Comparison of ENCODE assay signal across 14 cellular contexts in genomic region chr5:171709930-171710329, GRCh38.
DNase-seq lines count a peak whose midpoint lies in the region; ATAC-seq and TF ChIP-seq lines count a peak whose summit lies in the region.
"Had no signal": no experiment of that assay in that cellular context is flagged by ENCODE, and none has a peak within 500 bp of the region (broad histone marks: within the 10 kb centered on the region; RNA-seq: fewer than 3 reads in every experiment).

No MANE protein-coding gene starts in this region.

- no peak overlapping the region for H3K27ac ChIP-seq in BLaER1 treated with 17β-estradiol and CSF1 and Interleukin-3, amounts not matched to agents 10 nM and 100 nM
- H3K27ac ChIP-seq in heart right ventricle = peak overlapping the region; percentile 37 to 88 (median 72)

- peaks cover 21% of the 10 kb centered on the region for H3K4me1 Mint-ChIP-seq in nephron progenitor cell

- intact Hi-C loops in heart right ventricle (cut with DNase I) = no loop called here

- H3K4me1 ChIP-seq in BLaER1 treated with 17β-estradiol and CSF1 and Interleukin-3, amounts not matched to agents 10 nM and 100 nM = peaks cover 0 to 33% (median 19%) of the 10 kb centered on the region in 10 experiments; a peak in 12 of 20 replicates
- H3K4me1 ChIP-seq in heart right ventricle = peaks cover 0 to 17% (median 4%) of the 10 kb centered on the region in 9 donors

- H3K9ac ChIP-seq in BLaER1 treated with 17β-estradiol and CSF1 and Interleukin-3, amounts not matched to agents 10 nM and 100 nM = no peak overlapping the region

- peak overlapping the region in 7 of 11 experiments; percentile 21 to 67 (median 41); a peak in 10 of 22 replicates for H3K4me2 ChIP-seq in BLaER1 treated with 17β-estradiol and CSF1 and Interleukin-3, amounts not matched to agents 10 nM and 100 nM

- H3K4me3 ChIP-seq in BLaER1 treated with 17β-estradiol and CSF1 and Interleukin-3, amounts not matched to agents 10 nM and 100 nM = no peak overlapping the region
- H3K4me3 ChIP-seq in choroid plexus epithelial cell (ENCODE audit: low read depth, low read length) = no peak overlapping the region
- no peak overlapping the region for H3K4me3 ChIP-seq in heart right ventricle

- peak overlapping the region; percentile 55 for H3K27ac Mint-ChIP-seq in nephron progenitor cell

- TF ChIP-seq CTCF in choroid plexus epithelial cell (conservative IDR thresholded peaks at IDR 0.05; ENCODE audit: low read depth, low read length) = no peak
- TF ChIP-seq CTCF in heart right ventricle (IDR thresholded peaks at IDR 0.05) = no peak
- no peak for TF ChIP-seq CTCF in nephron progenitor cell (IDR thresholded peaks at IDR 0.05)

- WGBS in heart right ventricle, 2 donors = 44 to 55% methylated on average over 5 of the region's 5 CpGs

- no peaks in the 10 kb centered on the region for H3K9me3 Mint-ChIP-seq in nephron progenitor cell

- H3K36me3 ChIP-seq in BLaER1 treated with 17β-estradiol and CSF1 and Interleukin-3, amounts not matched to agents 10 nM and 100 nM = no peaks in the 10 kb centered on the region
- no peaks in the 10 kb centered on the region for H3K36me3 ChIP-seq in heart right ventricle

- no peak overlapping the region for H3K4me3 Mint-ChIP-seq in nephron progenitor cell

- H3K9me3 ChIP-seq in BLaER1 treated with 17β-estradiol and CSF1 and Interleukin-3, amounts not matched to agents 10 nM and 100 nM (replicated peaks in 1 of 11) = peaks cover 0 to 18% (median 6%) of the 10 kb centered on the region in 11 experiments; a peak in 8 of 22 replicates
- peaks cover 0 to 7% (median 0%) of the 10 kb centered on the region in 11 donors for H3K9me3 ChIP-seq in heart right ventricle

- DNase-seq in choroid plexus epithelial cell (ENCODE audit: low read depth) (peak; percentile 56), heart right ventricle (peak; percentile 36 to 67), nephron progenitor cell (no peak), GM19238 (ENCODE audit: insufficient read length, low spot score) (no peak), nucleus accumbens (lab: John Stamatoyannopoulos, UW) (no peak)
- no peak for DNase-seq in activated effector memory CD4-positive, alpha-beta T cell treated with Interleukin-2 at 50 U/mL for 16 hours
- DNase-seq: 8988T, C1 segment of cervical spinal cord, HCEC 1CT, NCI-H1436 treated with DMSO at 0.1 percent for 48 hours, NCI-H2107, NCI-H82 had no signal

- ATAC-seq in heart right ventricle = peak; percentile 81 to 98 (median 96)
- ATAC-seq in GM21723 (IDR thresholded peaks at IDR 0.05; ENCODE audit: unreplicated experiment) = no peak

- no peaks in the 10 kb centered on the region for H3K27me3 ChIP-seq in BLaER1 treated with 17β-estradiol and CSF1 and Interleukin-3, amounts not matched to agents 10 nM and 100 nM
- no peaks in the 10 kb centered on the region for H3K27me3 ChIP-seq in heart right ventricle

- H4K20me1 ChIP-seq in BLaER1 treated with 17β-estradiol and CSF1 and Interleukin-3, amounts not matched to agents 10 nM and 100 nM = no peaks in the 10 kb centered on the region

- no peaks in the 10 kb centered on the region for H3K36me3 Mint-ChIP-seq in nephron progenitor cell (ENCODE audit: low read depth)

- peaks cover 7% of the 10 kb centered on the region for H3K27me3 Mint-ChIP-seq in nephron progenitor cell (ENCODE audit: low read depth, poor library complexity)

Comparison
In these comparisons a context has a peak if more than half of its experiments do, and no peak if none do; other contexts are left out.
1. H3K27ac ChIP-seq: peak in heart right ventricle (10 of 10); none in BLaER1 treated with 17β-estradiol and CSF1 and Interleukin-3, amounts not matched to agents 10 nM and 100 nM (0 of 11).
2. DNase-seq: peak in choroid plexus epithelial cell (single experiment) and heart right ventricle (2 of 2); none in nephron progenitor cell (single experiment), activated effector memory CD4-positive, alpha-beta T cell treated with Interleukin-2 at 50 U/mL for 16 hours (single experiment), GM19238 (single experiment) and nucleus accumbens (0 of 56).